ENCODE assay signal across 8 cellular contexts in the genomic region with DNA sequence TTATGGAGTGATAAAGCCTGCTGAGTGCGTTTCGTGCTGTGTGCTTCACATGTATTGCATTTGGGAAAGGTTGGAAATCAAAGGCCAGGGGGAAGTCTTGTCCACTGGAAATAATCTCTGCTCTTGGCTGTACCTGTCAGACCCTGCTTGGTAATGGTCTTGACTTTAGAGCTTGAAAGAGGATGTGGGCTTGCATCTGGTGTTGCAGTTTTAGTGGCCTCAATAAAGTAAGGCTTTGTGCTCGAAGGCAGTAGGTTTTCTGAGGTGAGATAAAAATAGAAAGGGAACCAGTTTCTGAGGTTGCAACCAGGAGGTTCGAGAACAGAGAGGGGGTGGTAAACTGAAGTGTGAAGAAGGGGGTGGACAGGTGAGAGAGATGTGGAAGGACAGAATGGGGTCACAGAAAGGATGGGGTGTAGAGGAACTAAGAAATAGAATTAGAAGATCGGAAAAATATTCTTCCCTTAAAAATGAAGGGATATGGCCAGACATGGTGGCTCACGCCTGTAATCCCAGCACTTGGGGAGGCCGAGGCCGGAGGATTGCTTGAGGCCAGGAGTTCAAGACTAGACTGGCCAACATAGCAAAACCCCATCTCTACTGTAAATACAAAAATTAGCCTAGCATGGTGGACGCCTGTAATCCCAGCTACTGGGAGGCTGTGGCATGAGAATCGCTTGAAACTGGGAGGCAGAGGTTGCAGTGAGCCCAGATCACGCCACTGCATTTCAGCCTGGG. TPM values are rescaled to one million over a fixed set of nuclear protein-coding genes. Genes with fewer than 3 reads are reported as not detected.
DNase-seq lines count a peak whose midpoint lies in the region; ATAC-seq, FAIRE-seq and TF ChIP-seq lines count a peak whose summit lies in the region.

No MANE protein-coding gene starts in this region.

- H2AFZ ChIP-seq in HepG2 (ENCODE audit: low read length), result no peak overlapping the region

- TF ChIP-seq CTCF in HL-60 (IDR thresholded peaks at IDR 0.05; ENCODE audit: insufficient read depth, low read length) (no peak), HepG2 (CRISPR knock-in tag; IDR thresholded peaks at IDR 0.05) (no peak), upper lobe of right lung (IDR thresholded peaks at IDR 0.05) (no peak)

- peak overlapping the region; percentile 73 for H3K27ac Mint-ChIP-seq in activated naive CD4-positive, alpha-beta T cell treated with anti-CD3 and anti-CD28 coated beads, Interleukin-2, amount 50 U/mL, for 24 hours

- intact Hi-C loops in HepG2 (cut with micrococcal nuclease; ENCODE audit: unreplicated experiment), result loop anchor here (5.0 kb wide), 1 partner anchor 53 kb away; a partner anchor contains a TSS
- intact Hi-C loops in upper lobe of right lung (cut with DNase I), result no loop called here

- H3K9ac ChIP-seq in BLaER1 (peak overlapping the region; percentile 100), HepG2 (ENCODE audit: insufficient read depth, low read depth, low read length) (peak overlapping the region; percentile 94)

- no peak for TF ChIP-seq RAD21 in HepG2 (CRISPR knock-in tag; IDR thresholded peaks at IDR 0.05)

- in situ Hi-C loops in HepG2 (cut with HindIII; ENCODE audit: extremely low pct_ligation_motif_present, low pct_unique_long_range_greater_than_20kb), result no loop called here

- TF ChIP-seq EP300 in HepG2 (IDR thresholded peaks at IDR 0.05; ENCODE audit: low read depth in 2 of 2, low read length in 2 of 2) (no peak), HepG2 (CRISPR knock-in tag; IDR thresholded peaks at IDR 0.05; ENCODE audit: borderline replicate concordance) (no peak)

- H3K4me1 Mint-ChIP-seq in activated naive CD4-positive, alpha-beta T cell treated with anti-CD3 and anti-CD28 coated beads, Interleukin-2, amount 50 U/mL, for 24 hours, result peaks cover 59% of the 10 kb centered on the region

- DNase-seq in HL-60 (ENCODE audit: low read depth in 1 of 2, low spot score in 1 of 2) (peak; percentile 70 to 75), HepG2 (ENCODE audit: low spot score) (no peak), upper lobe of right lung (no peak), DMS114 treated with DMSO at 0.1 percent for 48 hours (lab: John Stamatoyannopoulos, UW; ENCODE audit: unreplicated experiment) (no peak)

- peak overlapping the region; percentile 97 for H3K4me3 Mint-ChIP-seq in activated naive CD4-positive, alpha-beta T cell treated with anti-CD3 and anti-CD28 coated beads, Interleukin-2, amount 50 U/mL, for 24 hours

- H3K4me2 ChIP-seq in BLaER1, result peak overlapping the region; percentile 93
- peak overlapping the region; percentile 90 for H3K4me2 ChIP-seq in HepG2 (ENCODE audit: low read depth, low read length)

- no peaks in the 10 kb centered on the region for H3K9me3 Mint-ChIP-seq in activated naive CD4-positive, alpha-beta T cell treated with anti-CD3 and anti-CD28 coated beads, Interleukin-2, amount 50 U/mL, for 24 hours

- no TSS peak for BruUV-seq in HepG2 (replicated peaks; lab: Mats Ljungman, UMichigan)

- peaks cover 27% of the 10 kb centered on the region for H4K20me1 ChIP-seq in BLaER1
- H4K20me1 ChIP-seq in HepG2 (ENCODE audit: insufficient read depth, low read length), result peaks cover 3% of the 10 kb centered on the region

- H3K27ac ChIP-seq in BLaER1 (peak overlapping the region; percentile 100), HL-60 (replicated peaks) (peak overlapping the region; percentile 94), HepG2 (ENCODE audit: extremely low read length, insufficient read depth, low read length) (peak overlapping the region; percentile 93), upper lobe of right lung (peak overlapping the region; percentile 96)

- 73% methylated on average over 11 of the region's 11 CpGs for WGBS in HepG2 (ENCODE audit: low lambda C conversion rate)

- H3K27me3 ChIP-seq in BLaER1 (no peaks in the 10 kb centered on the region), HL-60 (ENCODE audit: insufficient read depth, poor library complexity, severe bottlenecking) (no peaks in the 10 kb centered on the region), HepG2 (ENCODE audit: control insufficient read depth in 1 of 2, insufficient read depth in 2 of 2, low read length in 2 of 2) (peaks cover 0 to 5% of the 10 kb centered on the region in 2 experiments; a peak in 1 of 5 replicates), upper lobe of right lung (no peaks in the 10 kb centered on the region)

- H3K36me3 Mint-ChIP-seq in activated naive CD4-positive, alpha-beta T cell treated with anti-CD3 and anti-CD28 coated beads, Interleukin-2, amount 50 U/mL, for 24 hours, result peaks cover 16% of the 10 kb centered on the region

- no peak for FAIRE-seq in HepG2 (lab: Jason Lieb, UNC)

- peaks cover 57% of the 10 kb centered on the region for H3K79me2 ChIP-seq in HepG2 (ENCODE audit: insufficient read depth, low read length)

- H3K27me3 Mint-ChIP-seq in activated naive CD4-positive, alpha-beta T cell treated with anti-CD3 and anti-CD28 coated beads, Interleukin-2, amount 50 U/mL, for 24 hours, result no peaks in the 10 kb centered on the region

- peak; percentile 43 for ATAC-seq in GM18867 (IDR thresholded peaks at IDR 0.05; ENCODE audit: unreplicated experiment)
- ATAC-seq in HepG2, result no peak
- no peak for ATAC-seq in upper lobe of right lung
- no peak for ATAC-seq in HG02970 (IDR thresholded peaks at IDR 0.05; ENCODE audit: low FRiP score, unreplicated experiment)

- H3K4me1 ChIP-seq in BLaER1 (peaks cover 64% of the 10 kb centered on the region), HepG2 (ENCODE audit: insufficient read depth, low read length) (peaks cover 29% of the 10 kb centered on the region), upper lobe of right lung (peaks cover 37% of the 10 kb centered on the region)

- CTCF ChIA-PET in HepG2 (lab: Yijun Ruan, JAX; ENCODE audit: low intra/inter-chr PET ratio, low total read pairs), result no interaction called here

- peak overlapping the region; percentile 99 for H3K4me3 ChIP-seq in BLaER1
- H3K4me3 ChIP-seq in HL-60 (replicated peaks; ENCODE audit: insufficient read depth, low read length), result peak overlapping the region; percentile 90
- H3K4me3 ChIP-seq in HepG2 (replicated peaks in 1 of 3; ENCODE audit: insufficient read depth in 1 of 3, low read depth in 2 of 3, low read length in 3 of 3), result peak overlapping the region; percentile 83 to 100 (median 86)
- H3K4me3 ChIP-seq in upper lobe of right lung, result peak overlapping the region; percentile 89

- H3K9me3 ChIP-seq in BLaER1 (peaks cover 6% of the 10 kb centered on the region; the same call in 1 of the 2 replicates), HepG2 (ENCODE audit: low read length) (no peaks in the 10 kb centered on the region), upper lobe of right lung (no peaks in the 10 kb centered on the region)

- peaks cover 33% of the 10 kb centered on the region for H3K36me3 ChIP-seq in BLaER1
- H3K36me3 ChIP-seq in HepG2 (replicated peaks in 1 of 2; ENCODE audit: control insufficient read depth in 1 of 2, insufficient read depth in 2 of 2, low read length in 2 of 2), result peaks cover 0 to 5% of the 10 kb centered on the region in 2 experiments; a peak in 2 of 5 replicates
- peaks cover 6% of the 10 kb centered on the region for H3K36me3 ChIP-seq in upper lobe of right lung

- POLR2A ChIA-PET in HepG2 (lab: Yijun Ruan, JAX), result no interaction called here

- TF ChIP-seq POLR2A in HepG2 (IDR thresholded peaks at IDR 0.05; ENCODE audit: insufficient read depth in 1 of 2, low read depth in 2 of 2, low read length in 2 of 2), result no peak

RNA-seq across cellular contexts. Expression of a gene that starts 1.5 kb away (rescaled TPM):
- total RNA-seq in HepG2 (2016; rRNA removed; fragmentation: Illumina TruSeq; extraction: Trizol) (26.1 and 28.4 TPM in 2 replicates), upper lobe of right lung (34.9 TPM)
- total RNA-seq in HepG2 (2016; cell fraction: cytosol; rRNA removed; fragmentation: Illumina TruSeq; extraction: Trizol; ENCODE audit: low read depth), result 18.1 and 18.8 TPM in 2 replicates
- 24.5 and 27.7 TPM in 2 replicates for total RNA-seq in HepG2 (2016; cell fraction: insoluble cytoplasmic fraction; rRNA removed; fragmentation: Illumina TruSeq; extraction: Trizol)
- total RNA-seq in HepG2 (2016; cell fraction: membrane; rRNA removed; fragmentation: Illumina TruSeq; extraction: Trizol), result 22.6 and 25.5 TPM in 2 replicates
- 24.5 and 34.9 TPM in 2 replicates for total RNA-seq in HepG2 (2016; cell fraction: nucleus; rRNA removed; fragmentation: Illumina TruSeq; extraction: Trizol)
- 17.9 and 20.4 TPM in 2 replicates for polyA plus RNA-seq in HepG2 (2011; rRNA removed)
- polyA plus RNA-seq in HepG2 (2011; cell fraction: cytosol; rRNA removed), result 6.8 and 11.2 TPM in 2 replicates
- 18.2 and 22.4 TPM in 2 replicates for polyA plus RNA-seq in HepG2 (2011; cell fraction: nucleus; rRNA removed)
- polyA plus RNA-seq in HepG2 (2012), result 10.8 and 13.1 TPM in 2 replicates
- polyA plus RNA-seq in HepG2 (2016; cell fraction: cytosol; fragmentation: Illumina TruSeq; extraction: Trizol; ENCODE audit: low read depth), result 4.2 and 4.7 TPM in 2 replicates
- polyA plus RNA-seq in HepG2 (2016; cell fraction: insoluble cytoplasmic fraction; fragmentation: Illumina TruSeq; extraction: Trizol; ENCODE audit: low read depth), result 19.5 and 20.9 TPM in 2 replicates
- 5.3 and 5.6 TPM in 2 replicates for polyA plus RNA-seq in HepG2 (2016; cell fraction: membrane; fragmentation: Illumina TruSeq; extraction: Trizol; ENCODE audit: low read depth)
- polyA plus RNA-seq in HepG2 (2016; cell fraction: nucleus; fragmentation: Illumina TruSeq; extraction: Trizol; ENCODE audit: insufficient read depth, low read depth), result 49.7 and 53.4 TPM in 2 replicates
- polyA minus RNA-seq in HepG2 (2011; rRNA and poly(A)+ RNA removed; ENCODE audit: low replicate concordance), result 20.9 and 25.1 TPM in 2 replicates
- 9.6 and 12.2 TPM in 2 replicates for polyA minus RNA-seq in HepG2 (2011; cell fraction: cytosol; rRNA and poly(A)+ RNA removed)
- 44.3 and 47.9 TPM in 2 replicates for polyA minus RNA-seq in HepG2 (2011; cell fraction: nucleus; rRNA and poly(A)+ RNA removed)

RNA-seq across cellular contexts. Expression of a gene that starts 1.8 kb away (rescaled TPM):
- total RNA-seq in HepG2 (2016; rRNA removed; fragmentation: Illumina TruSeq; extraction: Trizol) (102 and 113 TPM in 2 replicates), upper lobe of right lung (111 TPM)
- 36.6 and 40.5 TPM in 2 replicates for total RNA-seq in HepG2 (2016; cell fraction: cytosol; rRNA removed; fragmentation: Illumina TruSeq; extraction: Trizol; ENCODE audit: low read depth)
- 96.0 and 117 TPM in 2 replicates for total RNA-seq in HepG2 (2016; cell fraction: insoluble cytoplasmic fraction; rRNA removed; fragmentation: Illumina TruSeq; extraction: Trizol)
- total RNA-seq in HepG2 (2016; cell fraction: membrane; rRNA removed; fragmentation: Illumina TruSeq; extraction: Trizol), result 43.4 and 44.4 TPM in 2 replicates
- total RNA-seq in HepG2 (2016; cell fraction: nucleus; rRNA removed; fragmentation: Illumina TruSeq; extraction: Trizol), result 70.7 and 78.7 TPM in 2 replicates
- 50.1 and 52.2 TPM in 2 replicates for polyA plus RNA-seq in HepG2 (2011; rRNA removed)
- 32.2 and 38.5 TPM in 2 replicates for polyA plus RNA-seq in HepG2 (2011; cell fraction: cytosol; rRNA removed)
- 91.6 and 121 TPM in 2 replicates for polyA plus RNA-seq in HepG2 (2011; cell fraction: nucleus; rRNA removed)
- 124 and 158 TPM in 2 replicates for polyA plus RNA-seq in HepG2 (2012)
- polyA plus RNA-seq in HepG2 (2016; cell fraction: cytosol; fragmentation: Illumina TruSeq; extraction: Trizol; ENCODE audit: low read depth), result 11.8 and 14.3 TPM in 2 replicates
- 83.4 and 91.9 TPM in 2 replicates for polyA plus RNA-seq in HepG2 (2016; cell fraction: insoluble cytoplasmic fraction; fragmentation: Illumina TruSeq; extraction: Trizol; ENCODE audit: low read depth)
- 20.7 and 20.8 TPM in 2 replicates for polyA plus RNA-seq in HepG2 (2016; cell fraction: membrane; fragmentation: Illumina TruSeq; extraction: Trizol; ENCODE audit: low read depth)
- 117 TPM in 2 replicates for polyA plus RNA-seq in HepG2 (2016; cell fraction: nucleus; fragmentation: Illumina TruSeq; extraction: Trizol; ENCODE audit: insufficient read depth, low read depth)
- polyA minus RNA-seq in HepG2 (2011; rRNA and poly(A)+ RNA removed; ENCODE audit: low replicate concordance), result 68.0 and 103 TPM in 2 replicates
- 43.2 and 68.7 TPM in 2 replicates for polyA minus RNA-seq in HepG2 (2011; cell fraction: cytosol; rRNA and poly(A)+ RNA removed)
- polyA minus RNA-seq in HepG2 (2011; cell fraction: nucleus; rRNA and poly(A)+ RNA removed), result 63.1 and 101 TPM in 2 replicates

RNA-seq across cellular contexts. Expression of a gene that starts 51.7 kb away (rescaled TPM):
- total RNA-seq in HepG2 (2016; rRNA removed; fragmentation: Illumina TruSeq; extraction: Trizol) (1.6 and 3.1 TPM in 2 replicates), upper lobe of right lung (1.5 TPM)
- 2.6 and 2.8 TPM in 2 replicates for total RNA-seq in HepG2 (2016; cell fraction: cytosol; rRNA removed; fragmentation: Illumina TruSeq; extraction: Trizol; ENCODE audit: low read depth)
- total RNA-seq in HepG2 (2016; cell fraction: insoluble cytoplasmic fraction; rRNA removed; fragmentation: Illumina TruSeq; extraction: Trizol), result 1.6 and 2.6 TPM in 2 replicates
- 5.4 and 6.4 TPM in 2 replicates for total RNA-seq in HepG2 (2016; cell fraction: membrane; rRNA removed; fragmentation: Illumina TruSeq; extraction: Trizol)
- 1.3 and 2.2 TPM in 2 replicates for total RNA-seq in HepG2 (2016; cell fraction: nucleus; rRNA removed; fragmentation: Illumina TruSeq; extraction: Trizol)
- 1.0 and 1.4 TPM in 2 replicates for polyA plus RNA-seq in HepG2 (2011; rRNA removed)
- polyA plus RNA-seq in HepG2 (2011; cell fraction: cytosol; rRNA removed), result 0.60 and 1.0 TPM in 2 replicates
- polyA plus RNA-seq in HepG2 (2011; cell fraction: nucleus; rRNA removed), result 1.8 and 2.0 TPM in 2 replicates
- 0.46 and 0.56 TPM in 2 replicates for polyA plus RNA-seq in HepG2 (2012)
- polyA plus RNA-seq in HepG2 (2016; cell fraction: cytosol; fragmentation: Illumina TruSeq; extraction: Trizol; ENCODE audit: low read depth), result 4.2 and 5.7 TPM in 2 replicates
- polyA plus RNA-seq in HepG2 (2016; cell fraction: insoluble cytoplasmic fraction; fragmentation: Illumina TruSeq; extraction: Trizol; ENCODE audit: low read depth), result 1.4 and 1.8 TPM in 2 replicates
- polyA plus RNA-seq in HepG2 (2016; cell fraction: membrane; fragmentation: Illumina TruSeq; extraction: Trizol; ENCODE audit: low read depth), result 5.2 and 5.9 TPM in 2 replicates
- 2.1 and 4.0 TPM in 2 replicates for polyA plus RNA-seq in HepG2 (2016; cell fraction: nucleus; fragmentation: Illumina TruSeq; extraction: Trizol; ENCODE audit: insufficient read depth, low read depth)
- polyA minus RNA-seq in HepG2 (2011; rRNA and poly(A)+ RNA removed; ENCODE audit: low replicate concordance), result 0.78 TPM in 1 of 2 replicates, not detected in the other
- 0.88 TPM in 1 of 2 replicates, not detected in the other for polyA minus RNA-seq in HepG2 (2011; cell fraction: cytosol; rRNA and poly(A)+ RNA removed)
- 0.62 TPM in 1 of 2 replicates, not detected in the other for polyA minus RNA-seq in HepG2 (2011; cell fraction: nucleus; rRNA and poly(A)+ RNA removed)

Comparison
In these comparisons a context has a peak if more than half of its experiments do, and no peak if none do; other contexts are left out.
1. DNase-seq: peak in HL-60 (2 of 2); none in HepG2 (single experiment), upper lobe of right lung (single experiment) and DMS114 treated with DMSO at 0.1 percent for 48 hours (single experiment).
2. Peak in every context shown above with its lines, with median percentiles within 50 percentile points of each other: H3K27ac ChIP-seq and H3K4me3 ChIP-seq.